In the genomic region with DNA sequence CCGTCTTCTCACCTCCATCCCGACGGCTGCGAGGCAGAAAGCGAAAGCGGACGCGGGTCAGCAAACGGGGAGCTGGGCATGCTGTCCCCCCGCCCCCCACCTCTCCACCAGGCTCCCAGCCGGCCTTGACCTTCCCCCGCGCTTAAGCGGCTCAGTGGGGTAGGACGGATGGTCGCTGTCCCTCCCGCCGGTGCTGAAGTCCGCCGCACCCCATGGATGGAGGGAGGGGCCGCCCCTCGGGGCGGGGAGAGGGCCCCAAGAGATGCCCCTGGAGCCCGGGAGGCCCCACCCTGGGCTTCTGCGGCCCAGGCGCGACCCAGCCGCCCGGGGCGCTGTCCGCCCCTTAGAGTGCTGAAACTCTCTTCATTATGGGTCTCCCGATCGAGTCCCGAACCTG, we compare ENCODE assay signal across 7 cellular contexts. TPM values are rescaled to one million over a fixed set of nuclear protein-coding genes. Genes with fewer than 3 reads are reported as not detected.
DNase-seq lines count a peak whose midpoint lies in the region; ATAC-seq lines count a peak whose summit lies in the region.

A gene (minus strand): TSS at position 48 of the 397 bp plus-strand sequence. CDS start 188 bp downstream, outside the sequence.

- no peaks in the 10 kb centered on the region for H3K36me3 ChIP-seq in endocrine pancreas (ENCODE audit: control insufficient read depth, insufficient read depth, low read length)

- no peak within 1 kb of the TSS for H3K4me3 ChIP-seq in endocrine pancreas (ENCODE audit: control insufficient read depth, insufficient read depth, low read length)

- POLR2A ChIA-PET in activated CD4-positive, alpha-beta memory T cell treated with anti-CD3 and anti-CD28 coated beads for 36 hours (lab: Charles Lee), result no interaction called here

- H3K27ac Mint-ChIP-seq in activated CD4-positive, alpha-beta memory T cell treated with anti-CD3 and anti-CD28 coated beads for 36 hours, result no peak within 1 kb of the TSS
- no peak within 1 kb of the TSS for H3K27ac Mint-ChIP-seq in memory B cell
- no peak within 1 kb of the TSS for H3K27ac Mint-ChIP-seq in stimulated activated naive B cell treated with anti-CD40 and anti-IgM and Interleukin-4, amounts not matched to agents 10 μg/mL and 1 μg/mL and 100 μg/mL, for 72 hours

- no peak within 1 kb of the TSS for H3K4me3 Mint-ChIP-seq in activated CD4-positive, alpha-beta memory T cell treated with anti-CD3 and anti-CD28 coated beads for 36 hours
- H3K4me3 Mint-ChIP-seq in memory B cell, result peak within 1 kb of the TSS; percentile 6
- peak within 1 kb of the TSS in 1 of 2 donors; percentile 44 for H3K4me3 Mint-ChIP-seq in stimulated activated naive B cell treated with anti-CD40 and anti-IgM and Interleukin-4, amounts not matched to agents 10 μg/mL and 1 μg/mL and 100 μg/mL, for 72 hours

- no peaks in the 10 kb centered on the region for H3K27me3 ChIP-seq in endocrine pancreas (ENCODE audit: control insufficient read depth, insufficient read depth, low read length)

- peaks cover 58% of the 10 kb centered on the region for H3K27me3 Mint-ChIP-seq in activated CD4-positive, alpha-beta memory T cell treated with anti-CD3 and anti-CD28 coated beads for 36 hours
- peaks cover 31% of the 10 kb centered on the region for H3K27me3 Mint-ChIP-seq in memory B cell
- H3K27me3 Mint-ChIP-seq in stimulated activated naive B cell treated with anti-CD40 and anti-IgM and Interleukin-4, amounts not matched to agents 10 μg/mL and 1 μg/mL and 100 μg/mL, for 72 hours, result peaks cover 64 to 88% of the 10 kb centered on the region in 2 donors

- peak; percentile 44 for ATAC-seq in memory B cell (ENCODE audit: low read depth)
- ATAC-seq in stimulated activated naive B cell treated with anti-CD40 and anti-IgM and Interleukin-4, amounts not matched to agents 10 μg/mL and 1 μg/mL and 100 μg/mL, for 72 hours (replicated peaks), result peak; percentile 51 to 52

- CTCF ChIA-PET in activated CD4-positive, alpha-beta memory T cell treated with anti-CD3 and anti-CD28 coated beads for 36 hours (lab: Charles Lee), result interaction anchor here (0.7 to 3.1 kb wide), 5 partner anchors 12 to 1509 kb away, joined by 3 to 59 read pairs (median 4); no protein-coding TSS in a partner anchor

- no peaks in the 10 kb centered on the region for H3K36me3 Mint-ChIP-seq in activated CD4-positive, alpha-beta memory T cell treated with anti-CD3 and anti-CD28 coated beads for 36 hours
- H3K36me3 Mint-ChIP-seq in memory B cell, result peaks cover 4% of the 10 kb centered on the region
- peaks cover 0 to 5% of the 10 kb centered on the region in 2 donors for H3K36me3 Mint-ChIP-seq in stimulated activated naive B cell treated with anti-CD40 and anti-IgM and Interleukin-4, amounts not matched to agents 10 μg/mL and 1 μg/mL and 100 μg/mL, for 72 hours

- peaks cover 4% of the 10 kb centered on the region for H3K4me1 Mint-ChIP-seq in activated CD4-positive, alpha-beta memory T cell treated with anti-CD3 and anti-CD28 coated beads for 36 hours (ENCODE audit: low read depth)
- H3K4me1 Mint-ChIP-seq in memory B cell, result peaks cover 8% of the 10 kb centered on the region
- peaks cover 4 to 9% of the 10 kb centered on the region in 2 donors for H3K4me1 Mint-ChIP-seq in stimulated activated naive B cell treated with anti-CD40 and anti-IgM and Interleukin-4, amounts not matched to agents 10 μg/mL and 1 μg/mL and 100 μg/mL, for 72 hours

- no peaks in the 10 kb centered on the region for H3K9me3 ChIP-seq in endocrine pancreas (ENCODE audit: control insufficient read depth, low read length)

- H3K9me3 Mint-ChIP-seq in activated CD4-positive, alpha-beta memory T cell treated with anti-CD3 and anti-CD28 coated beads for 36 hours, result no peaks in the 10 kb centered on the region
- H3K9me3 Mint-ChIP-seq in memory B cell, result peaks cover 3% of the 10 kb centered on the region
- peaks cover 4 to 5% of the 10 kb centered on the region in 2 donors for H3K9me3 Mint-ChIP-seq in stimulated activated naive B cell treated with anti-CD40 and anti-IgM and Interleukin-4, amounts not matched to agents 10 μg/mL and 1 μg/mL and 100 μg/mL, for 72 hours

- intact Hi-C loops in activated CD4-positive, alpha-beta memory T cell treated with anti-CD3 and anti-CD28 coated beads for 36 hours (cut with micrococcal nuclease), result loop anchor here (5.0 kb wide), 1 partner anchor 95 kb away; no protein-coding TSS in a partner anchor

- DNase-seq in HuH-7 (ENCODE audit: low spot score), result peak; percentile 89
- peak; percentile 61 for DNase-seq in activated CD4-positive, alpha-beta memory T cell treated with anti-CD3 and anti-CD28 coated beads for 36 hours
- peak; percentile 15 to 35 for DNase-seq in memory B cell (ENCODE audit: low spot score in 2 of 2)
- DNase-seq in stimulated activated naive B cell treated with anti-CD40 and anti-IgM and Interleukin-4, amounts not matched to agents 10 μg/mL and 1 μg/mL and 100 μg/mL, for 72 hours, result peak; percentile 8
- DNase-seq in NCI-H524 treated with DMSO at 0.1 percent for 48 hours (lab: John Stamatoyannopoulos, UW), result no peak
- no peak for DNase-seq in NCI-H1105 treated with DMSO at 0.1 percent for 48 hours (lab: John Stamatoyannopoulos, UW)

- peak within 1 kb of the TSS; percentile 89 for H3K9ac ChIP-seq in endocrine pancreas (ENCODE audit: control insufficient read depth, insufficient read depth, low read length)

- no peaks in the 10 kb centered on the region for H3K4me1 ChIP-seq in endocrine pancreas (ENCODE audit: control insufficient read depth, insufficient read depth, low read length)

RNA-seq across cellular contexts. Expression of the gene that starts here (rescaled TPM):
- total RNA-seq in activated CD4-positive, alpha-beta memory T cell treated with anti-CD3 and anti-CD28 coated beads for 36 hours, result not detected

Comparison
In these comparisons a context has a peak if more than half of its experiments do, and no peak if none do; other contexts are left out.
1. Peak in DNase-seq in activated CD4-positive, alpha-beta memory T cell treated with anti-CD3 and anti-CD28 coated beads for 36 hours; RNA of the gene not detected or under 1 TPM.
2. DNase-seq: peak in HuH-7 (single experiment), memory B cell (2 of 2) and stimulated activated naive B cell treated with anti-CD40 and anti-IgM and Interleukin-4, amounts not matched to agents 10 μg/mL and 1 μg/mL and 100 μg/mL, for 72 hours (single experiment); none in NCI-H524 treated with DMSO at 0.1 percent for 48 hours (single experiment) and NCI-H1105 treated with DMSO at 0.1 percent for 48 hours (single experiment).